ENCODE assay signal across 8 cellular contexts in genomic region chr1:32072622-32073386, GRCh38. TPM values are rescaled to one million over a fixed set of nuclear protein-coding genes. Genes with fewer than 3 reads are reported as not detected.
DNase-seq lines count a peak whose midpoint lies in the region; ATAC-seq and TF ChIP-seq lines count a peak whose summit lies in the region.

Gene TMEM39B, plus strand, starts transcription at chr1:32072939. Its CDS starts 109 bp downstream, at chr1:32073048.

- peaks cover 4 to 14% (median 12%) of the 10 kb centered on the region in 4 donors for H3K4me1 ChIP-seq in liver (ENCODE audit: control insufficient read depth in 4 of 4, insufficient read depth in 4 of 4, low read length in 3 of 4)

- H3K4me1 Mint-ChIP-seq in CD4-positive, alpha-beta T cell (ENCODE audit: low read depth), result peaks cover 39% of the 10 kb centered on the region

- peak within 1 kb of the TSS; percentile 89 for H3K4me3 Mint-ChIP-seq in CD4-positive, alpha-beta T cell

- peak; percentile 31 to 52 for TF ChIP-seq RAD21 in liver (IDR thresholded peaks at IDR 0.05)

- POLR2A ChIA-PET in CD4-positive, alpha-beta T cell (lab: Charles Lee), result interaction anchor here (0.6 to 3.4 kb wide), 37 partner anchors 8 to 1054 kb away, joined by 3 to 71 read pairs (median 5); partner anchors contain the start of genes BSDC1, CCDC28B, IQCC and KHDRBS1

- H3K27ac ChIP-seq in CD4-positive, alpha-beta T cell (ENCODE audit: low read depth, low read length), result peak within 1 kb of the TSS; percentile 68
- peak within 1 kb of the TSS; percentile 92 to 97 for H3K27ac ChIP-seq in liver (ENCODE audit: low read depth in 1 of 2, low read length in 2 of 2)

- intact Hi-C loops in CD4-positive, alpha-beta T cell (cut with DNase I, micrococcal nuclease), result loop anchor here (1.0 to 10.0 kb wide), 8 partner anchors 35 to 744 kb away; partner anchors contain the start of genes KPNA6 (in 2 of the 2), ADGRB2 (in 1 of the 2), BSDC1 (in 1 of the 2) and PEF1 (in 1 of the 2)

- H3K9ac ChIP-seq in liver (ENCODE audit: low read depth in 1 of 2, low read length in 2 of 2), result peak within 1 kb of the TSS; percentile 4 to 53

- ATAC-seq in CD4-positive, alpha-beta T cell (ENCODE audit: poor library complexity), result peak; percentile 84
- peak; percentile 84 for ATAC-seq in GM19452 (IDR thresholded peaks at IDR 0.05; ENCODE audit: unreplicated experiment)

- WGBS in liver, result under 1% methylated on average over 73 of the region's 73 CpGs

- H3K27me3 Mint-ChIP-seq in CD4-positive, alpha-beta T cell, result no peaks in the 10 kb centered on the region

- no peak for TF ChIP-seq CTCF in CD4-positive, alpha-beta T cell (IDR thresholded peaks at IDR 0.05)
- TF ChIP-seq CTCF in liver (IDR thresholded peaks at IDR 0.05; ENCODE audit: low read depth, low read length, missing input control), result peak; percentile 13

- no peaks in the 10 kb centered on the region for H3K9me3 Mint-ChIP-seq in CD4-positive, alpha-beta T cell

- CTCF ChIA-PET in CD4-positive, alpha-beta T cell (lab: Charles Lee), result interaction anchor here (1.0 to 5.5 kb wide), 10 partner anchors 9 to 328 kb away, joined by 3 to 39 read pairs (median 4); partner anchors contain the start of genes KHDRBS1, KPNA6 and TXLNA

- H3K36me3 ChIP-seq in liver (ENCODE audit: control insufficient read depth in 4 of 4, insufficient read depth in 3 of 4, low read depth in 1 of 4, low read length in 3 of 4), result peaks cover 1 to 17% (median 12%) of the 10 kb centered on the region in 4 donors

- peaks cover 47% of the 10 kb centered on the region for H3K36me3 Mint-ChIP-seq in CD4-positive, alpha-beta T cell (ENCODE audit: low read depth)

- H3K27ac Mint-ChIP-seq in CD4-positive, alpha-beta T cell, result peak within 1 kb of the TSS; percentile 82

- peak; percentile 86 to 94 (median 92) for DNase-seq in CD4-positive, alpha-beta T cell
- DNase-seq in HK-2 (ENCODE audit: unreplicated experiment) (peak; percentile 92), NCI-H82 treated with DMSO at 0.1 percent for 48 hours (lab: John Stamatoyannopoulos, UW; ENCODE audit: unreplicated experiment) (peak; percentile 93), dermis blood vessel endothelial cell (peak; percentile 96)
- peak; percentile 92 to 94 for DNase-seq in activated CD4-positive, alpha-beta T cell treated with anti-CD3 and anti-CD28 coated beads, Interleukin-2, amount 50 U/mL, for 48 hours
- DNase-seq in stimulated activated CD4-positive, alpha-beta T cell treated with anti-CD3 and anti-CD28 coated beads, Interleukin-4, amount 100 ng/mL, for 24 hours, result peak; percentile 92

- no peaks in the 10 kb centered on the region for H3K9me3 ChIP-seq in CD4-positive, alpha-beta T cell (ENCODE audit: control insufficient read depth, low read length)
- no peaks in the 10 kb centered on the region for H3K9me3 ChIP-seq in liver (ENCODE audit: control insufficient read depth in 4 of 4, low read length in 3 of 4)

- no peaks in the 10 kb centered on the region for H3K27me3 ChIP-seq in CD4-positive, alpha-beta T cell (ENCODE audit: control insufficient read depth, insufficient read depth, low read length)
- H3K27me3 ChIP-seq in liver (ENCODE audit: control insufficient read depth in 4 of 4, insufficient read depth in 4 of 4, low read length in 3 of 4), result no peaks in the 10 kb centered on the region

- H3K4me3 ChIP-seq in liver (ENCODE audit: low read depth in 1 of 3, low read length in 3 of 3), result peak within 1 kb of the TSS; percentile 55 to 92 (median 90)

TF ChIP-seq in liver, 16 proteins besides CTCF, POLR2A, EP300 and RAD21:
- TF ChIP-seq NR2F2 (IDR thresholded peaks at IDR 0.05), result no peak
- TF ChIP-seq TAF1 (conservative IDR thresholded peaks at IDR 0.05), result no peak
- TF ChIP-seq JUND (IDR thresholded peaks at IDR 0.05), result no peak
- no peak for TF ChIP-seq FOXA1 (IDR thresholded peaks at IDR 0.05)
- no peak for TF ChIP-seq HNF4G (IDR thresholded peaks at IDR 0.05)
- TF ChIP-seq HNF4A (conservative IDR thresholded peaks at IDR 0.05), result no peak
- peak; percentile 59 for TF ChIP-seq SP1 (IDR thresholded peaks at IDR 0.05)
- peak; percentile 17 to 29 for TF ChIP-seq RXRA (IDR thresholded peaks at IDR 0.05)
- TF ChIP-seq MAX (IDR thresholded peaks at IDR 0.05), result peak; percentile 82
- peak; percentile 97 for TF ChIP-seq YY1 (IDR thresholded peaks at IDR 0.05)
- TF ChIP-seq FOXA2 (IDR thresholded peaks at IDR 0.05), result no peak
- peak; percentile 72 for TF ChIP-seq REST (IDR thresholded peaks at IDR 0.05)
- TF ChIP-seq EGR1 (IDR thresholded peaks at IDR 0.05; ENCODE audit: low read depth in 2 of 2), result peak; percentile 23 to 71
- no peak for TF ChIP-seq ATF3 (IDR thresholded peaks at IDR 0.05)
- TF ChIP-seq ZBTB33 (IDR thresholded peaks at IDR 0.05), result peak; percentile 64
- no peak for TF ChIP-seq GABPA (IDR thresholded peaks at IDR 0.05 in 1 of 2, conservative IDR thresholded peaks at IDR 0.05 in 1 of 2)

RNA-seq across cellular contexts. Expression of gene TMEM39B, which starts in this region (rescaled TPM):
- 1 to 10 TPM; 7.2 to 7.9 TPM for total RNA-seq in CD4-positive, alpha-beta T cell
- total RNA-seq in dermis blood vessel endothelial cell, result 9.9 and 18.3 TPM in 2 replicates
- 1 to 10 TPM; 3.0 to 4.3 TPM for total RNA-seq in liver
- 1 to 10 TPM; 7.6 to 8.1 TPM for polyA plus RNA-seq in liver

Comparison
In these comparisons a context has a peak if more than half of its experiments do, and no peak if none do; other contexts are left out.
1. Peak in every context shown above with its lines: DNase-seq, ATAC-seq, H3K4me3 ChIP-seq and H3K27ac ChIP-seq.